In genomic region chr13:35879111-35879510, GRCh38 we compare ENCODE assay signal across 19 cellular contexts.
DNase-seq lines count a peak whose midpoint lies in the region; ATAC-seq and TF ChIP-seq lines count a peak whose summit lies in the region.
"Had no signal": no experiment of that assay in that cellular context is flagged by ENCODE, and none has a peak within 500 bp of the region (broad histone marks: within the 10 kb centered on the region; RNA-seq: fewer than 3 reads in every experiment).

No MANE protein-coding gene starts in this region.

- H3K9me3 Mint-ChIP-seq in activated CD4-positive, alpha-beta memory T cell treated with anti-CD3 and anti-CD28 coated beads, Interleukin-2, amount 10 ng/mL, durations not matched to agents 7 days and 5 days = peaks cover 5% of the 10 kb centered on the region
- H3K9me3 Mint-ChIP-seq: HFFc6 had no signal

- POLR2A ChIA-PET in activated CD4-positive, alpha-beta memory T cell treated with anti-CD3 and anti-CD28 coated beads, Interleukin-2, amount 10 ng/mL, durations not matched to agents 7 days and 5 days (lab: Charles Lee) = no interaction called here

- H3K36me3 Mint-ChIP-seq in activated CD4-positive, alpha-beta memory T cell treated with anti-CD3 and anti-CD28 coated beads, Interleukin-2, amount 10 ng/mL, durations not matched to agents 7 days and 5 days (ENCODE audit: low read depth) = no peaks in the 10 kb centered on the region

- H3K4me1 Mint-ChIP-seq in activated CD4-positive, alpha-beta memory T cell treated with anti-CD3 and anti-CD28 coated beads, Interleukin-2, amount 10 ng/mL, durations not matched to agents 7 days and 5 days = no peaks in the 10 kb centered on the region

- H3K27me3 Mint-ChIP-seq in activated CD4-positive, alpha-beta memory T cell treated with anti-CD3 and anti-CD28 coated beads, Interleukin-2, amount 10 ng/mL, durations not matched to agents 7 days and 5 days = no peaks in the 10 kb centered on the region

- H3K27ac Mint-ChIP-seq in activated CD4-positive, alpha-beta memory T cell treated with anti-CD3 and anti-CD28 coated beads, Interleukin-2, amount 10 ng/mL, durations not matched to agents 7 days and 5 days = no peak overlapping the region
- H3K27ac Mint-ChIP-seq: HFFc6 had no signal

- CTCF ChIA-PET in activated CD4-positive, alpha-beta memory T cell treated with anti-CD3 and anti-CD28 coated beads, Interleukin-2, amount 10 ng/mL, durations not matched to agents 7 days and 5 days (lab: Charles Lee) = no interaction called here

- DNase-seq in NCI-H2171 treated with DMSO at 0.1 percent for 48 hours (lab: John Stamatoyannopoulos, UW) (peak; percentile 7), NCI-H2171 (lab: John Stamatoyannopoulos, UW) (no peak), NCI-H524 treated with DMSO at 0.1 percent for 48 hours (lab: John Stamatoyannopoulos, UW) (peak; percentile 1), epithelial cell of proximal tubule (ENCODE audit: low read depth) (no peak), AG20443 (ENCODE audit: low spot score) (no peak)
- DNase-seq in activated CD4-positive, alpha-beta memory T cell treated with anti-CD3 and anti-CD28 coated beads, Interleukin-2, amount 10 ng/mL, durations not matched to agents 7 days and 5 days = no peak
- DNase-seq: BE2C, DND-41, HFFc6, NCI-H1092 treated with DMSO at 0.1 percent for 48 hours, NCI-H1436 treated with DMSO at 0.1 percent for 48 hours, NCI-H1930, NCI-H446 treated with DMSO at 0.1 percent for 48 hours, Peyer's patch had no signal

- H3K4me3 Mint-ChIP-seq in activated CD4-positive, alpha-beta memory T cell treated with anti-CD3 and anti-CD28 coated beads, Interleukin-2, amount 10 ng/mL, durations not matched to agents 7 days and 5 days = no peak overlapping the region
- H3K4me3 Mint-ChIP-seq: HFFc6 had no signal

- peak; percentile 27 for TF ChIP-seq CTCF in epithelial cell of proximal tubule (conservative IDR thresholded peaks at IDR 0.05; ENCODE audit: low read depth, low read length)

- H3K4me3 ChIP-seq in epithelial cell of proximal tubule (ENCODE audit: low read depth, low read length) = no peak overlapping the region
- H3K4me3 ChIP-seq: GM12878, K562, Peyer's patch, SJSA1 had no signal

- no peak for ATAC-seq in GM19467 (IDR thresholded peaks at IDR 0.05; ENCODE audit: unreplicated experiment)
- ATAC-seq: GM12878, K562, Right ventricle myocardium inferior had no signal

Comparison
In these comparisons a context has a peak if more than half of its experiments do, and no peak if none do; other contexts are left out.
1. DNase-seq: peak in NCI-H2171 treated with DMSO at 0.1 percent for 48 hours (single experiment) and NCI-H524 treated with DMSO at 0.1 percent for 48 hours (single experiment); none in NCI-H2171 (single experiment), epithelial cell of proximal tubule (single experiment), AG20443 (single experiment) and activated CD4-positive, alpha-beta memory T cell treated with anti-CD3 and anti-CD28 coated beads, Interleukin-2, amount 10 ng/mL, durations not matched to agents 7 days and 5 days (single experiment).